In the genomic region with DNA sequence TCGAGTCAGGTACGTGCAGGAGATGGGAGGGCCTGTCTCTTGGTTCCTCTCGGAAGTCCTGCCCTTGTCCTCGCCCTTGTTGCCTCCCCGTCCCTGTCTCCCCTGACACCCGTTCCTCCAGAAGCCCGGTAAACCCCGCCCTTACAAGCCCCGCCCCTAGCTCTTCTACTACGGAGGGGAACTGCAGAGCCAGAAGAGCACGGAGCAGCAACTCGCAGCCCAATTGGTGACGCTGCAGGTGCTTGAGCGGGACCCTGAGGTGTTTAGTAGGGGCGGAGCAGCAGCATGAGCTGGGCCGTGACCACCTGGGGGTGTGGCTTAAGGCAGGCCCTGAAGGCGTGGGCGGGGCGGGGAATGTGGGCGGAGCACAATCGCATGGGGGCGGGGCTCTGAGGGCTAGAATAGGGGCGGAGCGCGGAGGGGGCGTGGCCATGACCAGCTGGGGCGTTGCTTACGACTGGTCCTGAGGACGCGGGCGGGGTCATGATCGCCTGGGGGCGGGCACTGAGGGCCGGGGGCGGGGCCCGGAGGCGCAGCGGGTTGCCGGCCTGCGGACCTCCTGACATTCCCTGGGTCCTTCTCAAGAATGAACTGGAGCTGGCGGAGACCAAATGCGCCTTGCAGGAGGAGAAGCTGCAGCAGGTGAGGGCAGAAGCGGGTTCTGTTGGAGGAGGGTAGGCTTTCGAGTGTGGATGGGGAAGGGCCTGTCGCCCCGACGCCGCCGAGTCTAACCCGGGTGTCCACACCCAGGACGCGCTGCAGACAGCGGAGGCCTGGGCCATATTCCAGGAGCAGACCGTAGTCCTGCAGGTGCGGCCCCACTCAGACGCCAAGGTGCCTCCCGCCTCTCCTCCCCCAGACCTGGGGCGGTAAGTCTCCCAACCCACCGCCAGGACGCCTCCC, we compare ENCODE assay signal across 8 cellular contexts. TPM values are rescaled to one million over a fixed set of nuclear protein-coding genes. Genes with fewer than 3 reads are reported as not detected.
DNase-seq lines count a peak whose midpoint lies in the region; ATAC-seq and TF ChIP-seq lines count a peak whose summit lies in the region.
"Not testable (repeated sequence)": the region's sequence is repeated elsewhere in the genome, so short reads cannot be mapped to it uniquely, and the experiment has no call there.

No MANE protein-coding gene starts in this region.

- peak; percentile 95 for ATAC-seq in left ventricle myocardium superior
- ATAC-seq in stimulated activated memory B cell treated with anti-CD40 and anti-IgM and Interleukin-4, amounts not matched to agents 10 μg/mL and 1 μg/mL and 100 μg/mL, for 72 hours: peak; percentile 98

- not testable (repeated sequence) for H3K4ac ChIP-seq in H9 (ENCODE audit: low read depth, low read length)

- H4K8ac ChIP-seq in H9 (replicated peaks; ENCODE audit: insufficient read length, low read depth, low read length): not testable (repeated sequence)

- not testable (repeated sequence) for H4K5ac ChIP-seq in H9 (ENCODE audit: insufficient read length, low read depth, low read length)

- not testable (repeated sequence) for H3K27ac ChIP-seq in H9 (ENCODE audit: insufficient read length, low read depth, low read length)

- not testable (repeated sequence) for H3K14ac ChIP-seq in H9 (ENCODE audit: insufficient read depth, low read length)

- H3K79me1 ChIP-seq in H9 (ENCODE audit: insufficient read depth, low read depth, low read length, poor library complexity, severe bottlenecking): not testable (repeated sequence)

- not testable (repeated sequence) for H2BK12ac ChIP-seq in H9 (ENCODE audit: insufficient read length, low read depth, low read length)

- not testable (repeated sequence) for H3K23ac ChIP-seq in H9 (ENCODE audit: insufficient read length, low read depth, low read length)

- not testable (repeated sequence) for H3K27me3 Mint-ChIP-seq in H9 (ENCODE audit: low read depth); brain; stimulated activated memory B cell treated with anti-CD40 and anti-IgM and Interleukin-4, amounts not matched to agents 10 μg/mL and 1 μg/mL and 100 μg/mL, for 72 hours

- not testable (repeated sequence) for H2AFZ ChIP-seq in H9 (ENCODE audit: low read length)

- H2BK15ac ChIP-seq in H9 (ENCODE audit: low read depth, low read length): not testable (repeated sequence)

- H3T11ph ChIP-seq in H9 (ENCODE audit: low read length): not testable (repeated sequence)

- H3K56ac ChIP-seq in H9 (ENCODE audit: insufficient read length, low read depth, low read length): not testable (repeated sequence)

- not testable (repeated sequence) for H3K18ac ChIP-seq in H9 (ENCODE audit: insufficient read length, low read depth, low read length)

- not testable (repeated sequence) for H3K79me2 ChIP-seq in H9 (ENCODE audit: insufficient read depth, low read length)

- intact Hi-C loops in left ventricle myocardium superior (cut with micrococcal nuclease); posterior cingulate gyrus (cut with DNase I): not testable (repeated sequence)

- H3K9me3 ChIP-seq in H9 (ENCODE audit: control insufficient read depth, low read depth, low read length): not testable (repeated sequence)

- not testable (repeated sequence) for H2BK120ac ChIP-seq in H9 (ENCODE audit: low read depth, low read length, poor library complexity, severe bottlenecking)

- no CpG with 5 or more reads among the region's 60 CpGs for WGBS in H9 (ENCODE audit: extremely low coverage, insufficient read length, low lambda C conversion rate)

- H3K4me1 ChIP-seq in H9 (ENCODE audit: insufficient read depth, low read length): not testable (repeated sequence)

- H4K91ac ChIP-seq in H9 (ENCODE audit: insufficient read length, low read depth, low read length): not testable (repeated sequence)

- not testable (repeated sequence) for H3K9ac ChIP-seq in H9 (ENCODE audit: extremely low read depth, insufficient read length, low read length)

- peak overlapping the region; percentile 76 to 89 for H3K4me3 Mint-ChIP-seq in H9
- H3K4me3 Mint-ChIP-seq in brain: peak overlapping the region; percentile 82 to 93 (median 87)
- peak overlapping the region; percentile 92 for H3K4me3 Mint-ChIP-seq in stimulated activated memory B cell treated with anti-CD40 and anti-IgM and Interleukin-4, amounts not matched to agents 10 μg/mL and 1 μg/mL and 100 μg/mL, for 72 hours

- TF ChIP-seq CTCF in H9 (conservative IDR thresholded peaks at IDR 0.05); brain (conservative IDR thresholded peaks at IDR 0.05): not testable (repeated sequence)

- H3K36me3 Mint-ChIP-seq in H9 (ENCODE audit: insufficient read depth in 1 of 3, low read depth in 3 of 3); brain; stimulated activated memory B cell treated with anti-CD40 and anti-IgM and Interleukin-4, amounts not matched to agents 10 μg/mL and 1 μg/mL and 100 μg/mL, for 72 hours: not testable (repeated sequence)

- H3K27me3 ChIP-seq in H9 (ENCODE audit: insufficient read depth, low read length): not testable (repeated sequence)

- H3K27ac Mint-ChIP-seq in H9: peak overlapping the region; percentile 89 to 100 (median 98); a peak in 5 of 7 replicates
- H3K27ac Mint-ChIP-seq in brain: peak overlapping the region in 3 of 5 experiments; percentile 87 to 95 (median 94)
- H3K27ac Mint-ChIP-seq in stimulated activated memory B cell treated with anti-CD40 and anti-IgM and Interleukin-4, amounts not matched to agents 10 μg/mL and 1 μg/mL and 100 μg/mL, for 72 hours: peak overlapping the region; percentile 87

- H2BK5ac ChIP-seq in H9 (ENCODE audit: insufficient read length, low read length): not testable (repeated sequence)

- H3K4me2 ChIP-seq in H9 (ENCODE audit: insufficient read depth, insufficient read length, low read length): not testable (repeated sequence)

- H2AK5ac ChIP-seq in H9 (ENCODE audit: insufficient read length, low read length): not testable (repeated sequence)

- H3K23me2 ChIP-seq in H9 (ENCODE audit: insufficient read length, low read depth, low read length, poor library complexity, severe bottlenecking): not testable (repeated sequence)

- not testable (repeated sequence) for H3K4me1 Mint-ChIP-seq in H9; brain; stimulated activated memory B cell treated with anti-CD40 and anti-IgM and Interleukin-4, amounts not matched to agents 10 μg/mL and 1 μg/mL and 100 μg/mL, for 72 hours

- not testable (repeated sequence) for H3K9me3 Mint-ChIP-seq in H9; brain; stimulated activated memory B cell treated with anti-CD40 and anti-IgM and Interleukin-4, amounts not matched to agents 10 μg/mL and 1 μg/mL and 100 μg/mL, for 72 hours

- H4K20me1 ChIP-seq in H9 (ENCODE audit: control insufficient read depth, insufficient read depth, insufficient read length): not testable (repeated sequence)

- not testable (repeated sequence) for H2BK20ac ChIP-seq in H9 (ENCODE audit: low read depth, low read length, poor library complexity, severe bottlenecking)

- DNase-seq in GM04503 (ENCODE audit: low read depth): peak; percentile 31
- peak; percentile 90 for DNase-seq in H9
- peak; percentile 63 for DNase-seq in HT-29 (ENCODE audit: low spot score)
- peak; percentile 96 for DNase-seq in activated CD4-positive, alpha-beta T cell treated with anti-CD3 and anti-CD28 coated beads for 48 hours
- DNase-seq in left ventricle myocardium superior: peak; percentile 96
- DNase-seq in posterior cingulate gyrus: peak; percentile 64 to 98 (median 85)

RNA-seq across cellular contexts. Expression of gene TMEM191C, which starts 1.3 kb away (rescaled TPM):
- total RNA-seq in H9 (2021) (3.3 and 4.2 TPM in 2 replicates), left ventricle myocardium superior (0.74 TPM)
- 2.4 and 4.5 TPM in 2 replicates for total RNA-seq in HT-29 (2014; rRNA removed; shearing (Covaris generic))
- 0.54 TPM for polyA plus RNA-seq in brain (ENCODE audit: insufficient read depth, low read depth, low replicate concordance)

RNA-seq across cellular contexts. Expression of gene HIC2, which starts 51.3 kb away (rescaled TPM):
- total RNA-seq in H9 (2021): 22.8 and 24.9 TPM in 2 replicates
- 3.7 and 5.6 TPM in 2 replicates for total RNA-seq in HT-29 (2014; rRNA removed; shearing (Covaris generic))
- polyA plus RNA-seq in brain (ENCODE audit: insufficient read depth, low read depth, low replicate concordance): 1.7 TPM
- total RNA-seq in left ventricle myocardium superior: 1.2 TPM

Comparison
In these comparisons a context has a peak if more than half of its experiments do, and no peak if none do; other contexts are left out.
1. DNase-seq: peak in every context shown above with its lines; median percentile 96 in activated CD4-positive, alpha-beta T cell treated with anti-CD3 and anti-CD28 coated beads for 48 hours; 96 in left ventricle myocardium superior; 90 in H9; 85 in posterior cingulate gyrus; 63 in HT-29; 31 in GM04503.